39 cellular contexts compared by ENCODE assay signal in genomic region chr2:151961558-151961957, GRCh38.
"Had no signal": no experiment of that assay in that cellular context is flagged by ENCODE, and none has a peak within 500 bp of the region (broad histone marks: within the 10 kb centered on the region; RNA-seq: fewer than 3 reads in every experiment).

No MANE protein-coding gene starts in this region.

- H3K4me3 Mint-ChIP-seq: activated naive CD4-positive, alpha-beta T cell treated with anti-CD3 and anti-CD28 coated beads for 36 hours; activated naive CD4-positive, alpha-beta T cell treated with anti-CD3 and anti-CD28 coated beads, Interleukin-2, amount 10 ng/mL, durations not matched to agents 7 days and 5 days; activated naive CD4-positive, alpha-beta T cell treated with anti-CD3 and anti-CD28 coated beads, Interleukin-2, amount 50 U/mL, for 24 hours; activated naive CD8-positive, alpha-beta T cell; activated naive CD8-positive, alpha-beta T cell treated with anti-CD3 and anti-CD28 coated beads for 36 hours; activated naive CD8-positive, alpha-beta T cell treated with anti-CD3 and anti-CD28 coated beads, Interleukin-2, amount 10 ng/mL, durations not matched to agents 7 days and 5 days; activated naive CD8-positive, alpha-beta T cell treated with anti-CD3 and anti-CD28 coated beads, Interleukin-2, amount 50 U/mL, for 24 hours; activated T-cell treated with anti-CD3 and anti-CD28 coated beads, Interleukin-2, amount 50 U/mL, for 24 hours; activated T-cell treated with anti-CD3 and anti-CD28 coated beads, Interleukin-2, amount 50 U/mL, for 4 hours; activated T-cell treated with anti-CD3 and anti-CD28 coated beads, Interleukin-2, amount 50 U/mL, for 72 hours; activated T-helper 1 cell treated with anti-CD3 and anti-CD28 coated beads, Interleukin-12 subunit alpha, Interleukin-12 subunit beta, Interleukin-2, Interleukin-4 antibody, amounts not matched to agents 30 ng/mL and 10 ng/mL and 1 ng/mL, durations not matched to agents 14 hours and 24 hours and 36 hours; activated T-helper 17 cell treated with anti-CD3 and anti-CD28 coated beads, Interleukin-2, amount 50 U/mL, for 72 hours; brain; central memory CD8-positive, alpha-beta T cell had no signal

- FAIRE-seq: astrocyte, bronchial epithelial cell had no signal

- H3K4me3 ChIP-seq: adrenal gland, ascending aorta, body of pancreas, breast epithelium, cardiac muscle cell had no signal

- H3K9me3 Mint-ChIP-seq: activated naive CD4-positive, alpha-beta T cell treated with anti-CD3 and anti-CD28 coated beads for 36 hours; activated naive CD4-positive, alpha-beta T cell treated with anti-CD3 and anti-CD28 coated beads, Interleukin-2, amount 10 ng/mL, durations not matched to agents 7 days and 5 days; activated naive CD4-positive, alpha-beta T cell treated with anti-CD3 and anti-CD28 coated beads, Interleukin-2, amount 50 U/mL, for 24 hours; activated naive CD4-positive, alpha-beta T cell treated with anti-CD3 and anti-CD28 coated beads, Interleukin-2, amount 50 U/mL, for 72 hours; activated naive CD8-positive, alpha-beta T cell treated with anti-CD3 and anti-CD28 coated beads for 36 hours; activated naive CD8-positive, alpha-beta T cell treated with anti-CD3 and anti-CD28 coated beads, Interleukin-2, amount 10 ng/mL, durations not matched to agents 7 days and 5 days; activated naive CD8-positive, alpha-beta T cell treated with anti-CD3 and anti-CD28 coated beads, Interleukin-2, amount 50 U/mL, for 24 hours; activated T-cell treated with anti-CD3 and anti-CD28 coated beads, Interleukin-2, amount 50 U/mL, for 24 hours; activated T-cell treated with anti-CD3 and anti-CD28 coated beads, Interleukin-2, amount 50 U/mL, for 4 hours; activated T-cell treated with anti-CD3 and anti-CD28 coated beads, Interleukin-2, amount 50 U/mL, for 72 hours; activated T-helper 1 cell treated with anti-CD3 and anti-CD28 coated beads, Interleukin-12 subunit alpha, Interleukin-12 subunit beta, Interleukin-2, Interleukin-4 antibody, amounts not matched to agents 30 ng/mL and 10 ng/mL and 1 ng/mL, durations not matched to agents 14 hours and 24 hours and 36 hours; activated T-helper 17 cell treated with anti-CD3 and anti-CD28 coated beads, Interleukin-2, amount 50 U/mL, for 72 hours; activated T-helper 2 cell treated with anti-CD3 and anti-CD28 coated beads, Interferon-gamma antibody, Interleukin-2, Interleukin-4, amounts not matched to agents 10 μg/mL and 5 μg/mL and 100 μg/mL, durations not matched to agents 14 hours and 24 hours and 36 hours; brain; central memory CD8-positive, alpha-beta T cell had no signal

- H3K27ac Mint-ChIP-seq: activated naive CD4-positive, alpha-beta T cell treated with anti-CD3 and anti-CD28 coated beads for 36 hours; activated naive CD4-positive, alpha-beta T cell treated with anti-CD3 and anti-CD28 coated beads, Interleukin-2, amount 10 ng/mL, durations not matched to agents 7 days and 5 days; activated naive CD4-positive, alpha-beta T cell treated with anti-CD3 and anti-CD28 coated beads, Interleukin-2, amount 50 U/mL, for 24 hours; activated naive CD4-positive, alpha-beta T cell treated with anti-CD3 and anti-CD28 coated beads, Interleukin-2, amount 50 U/mL, for 72 hours; activated naive CD8-positive, alpha-beta T cell; activated naive CD8-positive, alpha-beta T cell treated with anti-CD3 and anti-CD28 coated beads for 36 hours; activated naive CD8-positive, alpha-beta T cell treated with anti-CD3 and anti-CD28 coated beads, Interleukin-2, amount 10 ng/mL, durations not matched to agents 7 days and 5 days; activated naive CD8-positive, alpha-beta T cell treated with anti-CD3 and anti-CD28 coated beads, Interleukin-2, amount 50 U/mL, for 24 hours; activated T-cell treated with anti-CD3 and anti-CD28 coated beads, Interleukin-2, amount 50 U/mL, for 24 hours; activated T-cell treated with anti-CD3 and anti-CD28 coated beads, Interleukin-2, amount 50 U/mL, for 72 hours; activated T-helper 1 cell treated with anti-CD3 and anti-CD28 coated beads, Interleukin-12 subunit alpha, Interleukin-12 subunit beta, Interleukin-2, Interleukin-4 antibody, amounts not matched to agents 30 ng/mL and 10 ng/mL and 1 ng/mL, durations not matched to agents 14 hours and 24 hours and 36 hours; activated T-helper 17 cell treated with anti-CD3 and anti-CD28 coated beads, Interleukin-2, amount 50 U/mL, for 72 hours; activated T-helper 2 cell treated with anti-CD3 and anti-CD28 coated beads, Interferon-gamma antibody, Interleukin-2, Interleukin-4, amounts not matched to agents 10 μg/mL and 5 μg/mL and 100 μg/mL, durations not matched to agents 14 hours and 24 hours and 36 hours; brain had no signal

- H3K27ac ChIP-seq: adrenal gland, ascending aorta, body of pancreas, brain microvascular endothelial cell, breast epithelium, cardiac muscle cell had no signal

- H3K36me3 Mint-ChIP-seq: activated naive CD4-positive, alpha-beta T cell treated with anti-CD3 and anti-CD28 coated beads, Interleukin-2, amount 10 ng/mL, durations not matched to agents 7 days and 5 days; activated naive CD4-positive, alpha-beta T cell treated with anti-CD3 and anti-CD28 coated beads, Interleukin-2, amount 50 U/mL, for 24 hours; activated naive CD4-positive, alpha-beta T cell treated with anti-CD3 and anti-CD28 coated beads, Interleukin-2, amount 50 U/mL, for 72 hours; activated naive CD8-positive, alpha-beta T cell treated with anti-CD3 and anti-CD28 coated beads for 36 hours; activated naive CD8-positive, alpha-beta T cell treated with anti-CD3 and anti-CD28 coated beads, Interleukin-2, amount 10 ng/mL, durations not matched to agents 7 days and 5 days had no signal

- H3K4me1 ChIP-seq: adrenal gland, body of pancreas, breast epithelium had no signal

- H3K4me1 Mint-ChIP-seq: activated naive CD4-positive, alpha-beta T cell treated with anti-CD3 and anti-CD28 coated beads, Interleukin-2, amount 10 ng/mL, durations not matched to agents 7 days and 5 days; activated naive CD4-positive, alpha-beta T cell treated with anti-CD3 and anti-CD28 coated beads, Interleukin-2, amount 50 U/mL, for 24 hours; activated naive CD8-positive, alpha-beta T cell treated with anti-CD3 and anti-CD28 coated beads for 36 hours; activated naive CD8-positive, alpha-beta T cell treated with anti-CD3 and anti-CD28 coated beads, Interleukin-2, amount 10 ng/mL, durations not matched to agents 7 days and 5 days; activated naive CD8-positive, alpha-beta T cell treated with anti-CD3 and anti-CD28 coated beads, Interleukin-2, amount 50 U/mL, for 24 hours; activated T-helper 17 cell treated with anti-CD3 and anti-CD28 coated beads, Interleukin-2, amount 50 U/mL, for 72 hours; central memory CD8-positive, alpha-beta T cell had no signal

- H3K9me3 ChIP-seq: adrenal gland, ascending aorta, body of pancreas, breast epithelium had no signal

- H3K27me3 ChIP-seq: adrenal gland, ascending aorta, body of pancreas, brain microvascular endothelial cell, breast epithelium, cardiac muscle cell had no signal

- DNase-seq: activated effector memory CD4-positive, alpha-beta T cell treated with anti-CD3 and anti-CD28 coated beads, Interleukin-2, amount 50 U/mL, for 16 hours; activated effector memory CD4-positive, alpha-beta T cell treated with Interleukin-2 at 50 U/mL for 16 hours; activated gamma-delta T cell treated with Interleukin-2 at 50 U/mL for 16 hours; activated naive CD4-positive, alpha-beta T cell; activated naive CD4-positive, alpha-beta T cell treated with anti-CD3 and anti-CD28 coated beads for 36 hours; activated naive CD4-positive, alpha-beta T cell treated with anti-CD3 and anti-CD28 coated beads, Interleukin-2, amount 10 ng/mL, durations not matched to agents 7 days and 5 days; activated naive CD4-positive, alpha-beta T cell treated with anti-CD3 and anti-CD28 coated beads, Interleukin-2, amount 50 U/mL, for 16 hours; activated naive CD4-positive, alpha-beta T cell treated with Interleukin-2 at 50 U/mL for 16 hours; activated naive CD8-positive, alpha-beta T cell treated with anti-CD3 and anti-CD28 coated beads for 36 hours; activated naive CD8-positive, alpha-beta T cell treated with anti-CD3 and anti-CD28 coated beads, Interleukin-2, amount 10 ng/mL, durations not matched to agents 7 days and 5 days; activated naive CD8-positive, alpha-beta T cell treated with anti-CD3 and anti-CD28 coated beads, Interleukin-2, amount 50 U/mL, for 24 hours; activated T-cell treated with anti-CD3 and anti-CD28 coated beads for 4 hours; activated T-cell treated with anti-CD3 and anti-CD28 coated beads, Interleukin-2, amount 50 U/mL, for 1 hour; activated T-cell treated with anti-CD3 and anti-CD28 coated beads, Interleukin-2, amount 50 U/mL, for 24 hours; activated T-cell treated with anti-CD3 and anti-CD28 coated beads, Interleukin-2, amount 50 U/mL, for 4 hours; activated T-cell treated with anti-CD3 and anti-CD28 coated beads, Interleukin-2, amount 50 U/mL, for 48 hours; activated T-cell treated with anti-CD3 and anti-CD28 coated beads, Interleukin-2, amount 50 U/mL, for 72 hours; adrenal gland; amniotic stem cell; amygdala; anterior cingulate cortex; aorta; body of pancreas; brain microvascular endothelial cell; central memory CD4-positive, alpha-beta T cell; cerebellar nuclear complex had no signal

- H3K36me3 ChIP-seq: adrenal gland, ascending aorta, brain microvascular endothelial cell, breast epithelium, cardiac muscle cell had no signal

- H3K27me3 Mint-ChIP-seq: activated naive CD4-positive, alpha-beta T cell treated with anti-CD3 and anti-CD28 coated beads, Interleukin-2, amount 10 ng/mL, durations not matched to agents 7 days and 5 days; activated naive CD4-positive, alpha-beta T cell treated with anti-CD3 and anti-CD28 coated beads, Interleukin-2, amount 50 U/mL, for 24 hours; activated naive CD8-positive, alpha-beta T cell treated with anti-CD3 and anti-CD28 coated beads for 36 hours; activated naive CD8-positive, alpha-beta T cell treated with anti-CD3 and anti-CD28 coated beads, Interleukin-2, amount 10 ng/mL, durations not matched to agents 7 days and 5 days; activated naive CD8-positive, alpha-beta T cell treated with anti-CD3 and anti-CD28 coated beads, Interleukin-2, amount 50 U/mL, for 24 hours; activated T-cell treated with anti-CD3 and anti-CD28 coated beads, Interleukin-2, amount 50 U/mL, for 24 hours; activated T-helper 17 cell treated with anti-CD3 and anti-CD28 coated beads, Interleukin-2, amount 50 U/mL, for 72 hours; brain had no signal

- ATAC-seq: activated naive CD4-positive, alpha-beta T cell treated with anti-CD3 and anti-CD28 coated beads, Interleukin-2, amount 50 U/mL, for 72 hours; activated naive CD8-positive, alpha-beta T cell treated with anti-CD3 and anti-CD28 coated beads, Interleukin-2, amount 50 U/mL, for 24 hours; activated T-cell treated with anti-CD3 and anti-CD28 coated beads, Interleukin-2, amount 50 U/mL, for 4 hours; activated T-cell treated with anti-CD3 and anti-CD28 coated beads, Interleukin-2, amount 50 U/mL, for 72 hours; activated T-helper 17 cell treated with anti-CD3 and anti-CD28 coated beads, Interleukin-2, amount 50 U/mL, for 72 hours; body of pancreas had no signal
